ENCODE assay signal across 30 cellular contexts in the genomic region with DNA sequence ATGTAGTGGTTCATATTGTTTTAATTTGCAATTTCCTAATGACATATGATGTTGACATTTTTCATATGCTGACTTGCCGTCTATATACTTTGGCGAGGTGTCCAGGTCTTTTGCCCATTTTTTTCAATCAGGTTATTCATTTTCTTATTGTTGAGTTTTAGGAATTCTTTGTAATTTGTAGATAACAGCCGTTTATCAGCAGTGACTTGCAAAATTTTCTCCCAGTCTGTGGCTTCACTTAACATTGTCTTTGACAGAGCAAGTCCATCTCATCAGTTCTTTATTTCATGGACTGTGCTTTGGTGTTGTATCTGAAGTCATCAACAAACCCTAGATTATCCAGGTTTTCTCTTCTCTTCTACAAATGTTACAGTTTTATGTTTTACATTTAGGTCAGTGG.
"Had no signal": no experiment of that assay in that cellular context is flagged by ENCODE, and none has a peak within 500 bp of the region (broad histone marks: within the 10 kb centered on the region; RNA-seq: fewer than 3 reads in every experiment).

No MANE protein-coding gene starts in this region.

- ATAC-seq: activated CD4-positive, alpha-beta T cell treated with anti-CD3 and anti-CD28 coated beads for 36 hours; activated CD8-positive, alpha-beta memory T cell treated with anti-CD3 and anti-CD28 coated beads, Interleukin-2, amount 10 ng/mL, durations not matched to agents 7 days and 5 days; activated CD8-positive, alpha-beta T cell treated with anti-CD3 and anti-CD28 coated beads, Interleukin-2, amount 10 ng/mL, durations not matched to agents 7 days and 5 days; activated naive CD8-positive, alpha-beta T cell treated with anti-CD3 and anti-CD28 coated beads, Interleukin-2, amount 50 U/mL, for 24 hours; body of pancreas; gastrocnemius medialis; heart left ventricle had no signal

- H3K4me1 ChIP-seq: adrenal gland, body of pancreas, foreskin keratinocyte, gastrocnemius medialis, heart left ventricle had no signal

- H3K27me3 ChIP-seq: adrenal gland, body of pancreas, gastrocnemius medialis, heart left ventricle had no signal

- H3K27ac ChIP-seq: adrenal gland, body of pancreas, foreskin keratinocyte, gastrocnemius medialis, heart left ventricle had no signal

- H3K4me3 ChIP-seq: adrenal gland, body of pancreas, gastrocnemius medialis, heart left ventricle had no signal

- H3K36me3 ChIP-seq: adrenal gland had no signal

- DNase-seq: activated CD4-positive, alpha-beta memory T cell treated with anti-CD3 and anti-CD28 coated beads for 36 hours; activated CD4-positive, alpha-beta T cell treated with anti-CD3 and anti-CD28 coated beads for 36 hours; activated CD4-positive, alpha-beta T cell treated with anti-CD3 and anti-CD28 coated beads, Interleukin-2, amount 10 ng/mL, durations not matched to agents 24 days and 14 days; activated CD4-positive, CD25-positive, alpha-beta regulatory T cell; activated CD4-positive, CD25-positive, alpha-beta regulatory T cell treated with anti-CD3 and anti-CD28 coated beads, Interleukin-2, amount 50 U/mL, for 72 hours; activated CD8-positive, alpha-beta memory T cell treated with anti-CD3 and anti-CD28 coated beads, Interleukin-2, amount 10 ng/mL, durations not matched to agents 7 days and 5 days; activated CD8-positive, alpha-beta memory T cell treated with anti-CD3 and anti-CD28 coated beads, Interleukin-2, amount 50 U/mL, for 4 hours; activated CD8-positive, alpha-beta T cell treated with anti-CD3 and anti-CD28 coated beads, Interleukin-2, amount 10 ng/mL, durations not matched to agents 7 days and 5 days; activated effector memory CD4-positive, alpha-beta T cell treated with anti-CD3 and anti-CD28 coated beads, Interleukin-2, amount 50 U/mL, for 16 hours; activated naive CD4-positive, alpha-beta T cell treated with anti-CD3 and anti-CD28 coated beads for 36 hours; activated naive CD8-positive, alpha-beta T cell treated with anti-CD3 and anti-CD28 coated beads for 36 hours; activated naive CD8-positive, alpha-beta T cell treated with anti-CD3 and anti-CD28 coated beads, Interleukin-2, amount 50 U/mL, for 24 hours; activated T-cell treated with anti-CD3 and anti-CD28 coated beads, Interleukin-2, amount 50 U/mL, for 1 hour; activated T-cell treated with anti-CD3 and anti-CD28 coated beads, Interleukin-2, amount 50 U/mL, for 48 hours; adrenal gland; amygdala; aorta; body of pancreas; caudate nucleus; cortex of kidney; effector CD8-positive, alpha-beta T cell; gastrocnemius medialis; glutamatergic neuron; heart left ventricle; T-helper 1 cell; T-helper 2 cell had no signal

- FAIRE-seq: colon, endometrium, endothelial cell of umbilical vein had no signal

- H3K9me3 ChIP-seq: adrenal gland, body of pancreas, gastrocnemius medialis, heart left ventricle had no signal
